25 cellular contexts compared by ENCODE assay signal in genomic region chr2:97693476-97693875, GRCh38. TPM values are rescaled to one million over a fixed set of nuclear protein-coding genes. Genes with fewer than 3 reads are reported as not detected.
A peak's percentile ranks its signal among the peaks of the same experiment; 100 is the strongest.
DNase-seq lines count a peak whose midpoint lies in the region; ATAC-seq and TF ChIP-seq lines count a peak whose summit lies in the region.
"Had no signal": no experiment of that assay in that cellular context is flagged by ENCODE, and none has a peak within 500 bp of the region (broad histone marks: within the 10 kb centered on the region; RNA-seq: fewer than 3 reads in every experiment).

No MANE protein-coding gene starts in this region.

- H3K27ac ChIP-seq in SJCRH30, result no peak overlapping the region
- H3K27ac ChIP-seq in CD4-positive, alpha-beta T cell (ENCODE audit: low read depth, low read length), result no peak overlapping the region
- H3K27ac ChIP-seq: tibial nerve, WERI-Rb-1 had no signal

- H3K4me1 Mint-ChIP-seq in CD4-positive, alpha-beta T cell (ENCODE audit: low read depth), result peaks cover 5% of the 10 kb centered on the region
- H3K4me1 Mint-ChIP-seq: central memory CD8-positive, alpha-beta T cell had no signal

- POLR2A ChIA-PET in CD4-positive, alpha-beta T cell (lab: Charles Lee), result no interaction called here

- intact Hi-C loops in CD4-positive, alpha-beta T cell (cut with DNase I, micrococcal nuclease), result loop anchor here in 1 of 2 experiments (10.0 kb wide), 2 partner anchors 49 to 1629 kb away; partner anchors contain the start of gene COX5B

- no peaks in the 10 kb centered on the region for H3K36me3 ChIP-seq in SJCRH30
- H3K36me3 ChIP-seq: tibial nerve, WERI-Rb-1 had no signal

- no peaks in the 10 kb centered on the region for H3K9me3 Mint-ChIP-seq in CD4-positive, alpha-beta T cell
- H3K9me3 Mint-ChIP-seq: central memory CD8-positive, alpha-beta T cell had no signal

- no peak overlapping the region for H3K4me3 Mint-ChIP-seq in CD4-positive, alpha-beta T cell
- H3K4me3 Mint-ChIP-seq: B cell; central memory CD8-positive, alpha-beta T cell had no signal

- no peak for ATAC-seq in CD4-positive, alpha-beta T cell (ENCODE audit: poor library complexity)
- ATAC-seq: esophagus mucosa; stimulated activated naive CD8-positive, alpha-beta T cell treated with anti-CD3 and anti-CD28 coated beads, Interleukin-15, Interleukin-2, amounts not matched to agents 100 U/mL and 50 U/mL, for 24 hours had no signal

- DNase-seq in HS-5 (ENCODE audit: low read depth) (peak; percentile 39), SJCRH30 (peak; percentile 65 to 69), fibroblast of pulmonary artery (ENCODE audit: low read depth) (peak; percentile 29), dedifferentiated amniotic fluid mesenchymal stem cell (ENCODE audit: extremely low spot score) (no peak), T-helper 9 cell (no peak), DMS79 (lab: John Stamatoyannopoulos, UW) (no peak)
- DNase-seq in CD4-positive, alpha-beta T cell, result no peak
- DNase-seq: activated CD4-positive, alpha-beta T cell treated with anti-CD3 and anti-CD28 coated beads, Interleukin-2, amount 50 U/mL, for 1 hour; activated CD8-positive, alpha-beta memory T cell treated with anti-CD3 and anti-CD28 coated beads, Interleukin-2, amount 50 U/mL, for 48 hours; amygdala; Caco-2; effector CD4-positive, alpha-beta T cell; midbrain; MV-4-11; NCI-H187 treated with DMSO at 0.1 percent for 48 hours; OCI-M1; stimulated activated CD4-positive, alpha-beta T cell treated with anti-CD3 and anti-CD28 coated beads, Interleukin-2, amount 100 ng/mL, for 48 hours; stimulated activated naive CD8-positive, alpha-beta T cell treated with anti-CD3 and anti-CD28 coated beads, Interleukin-15, Interleukin-2, amounts not matched to agents 100 U/mL and 50 U/mL, for 24 hours; T-helper 1 cell; WERI-Rb-1 had no signal

- H3K9me3 ChIP-seq in SJCRH30 (replicated peaks), result no peaks in the 10 kb centered on the region; the same call in 1 of the 2 replicates
- no peaks in the 10 kb centered on the region for H3K9me3 ChIP-seq in CD4-positive, alpha-beta T cell (ENCODE audit: control insufficient read depth, low read length)
- H3K9me3 ChIP-seq: Caco-2, tibial nerve had no signal

- no peaks in the 10 kb centered on the region for H3K27me3 ChIP-seq in SJCRH30
- no peaks in the 10 kb centered on the region for H3K27me3 ChIP-seq in CD4-positive, alpha-beta T cell (ENCODE audit: control insufficient read depth, insufficient read depth, low read length)
- H3K27me3 ChIP-seq: tibial nerve had no signal

- H3K27me3 Mint-ChIP-seq in CD4-positive, alpha-beta T cell, result peaks cover 4% of the 10 kb centered on the region
- H3K27me3 Mint-ChIP-seq: B cell; central memory CD8-positive, alpha-beta T cell; progenitor cell of endocrine pancreas had no signal

- CTCF ChIA-PET in CD4-positive, alpha-beta T cell (lab: Charles Lee), result no interaction called here

- no peak overlapping the region for H3K4me3 ChIP-seq in SJCRH30
- no peak overlapping the region for H3K4me3 ChIP-seq in fibroblast of pulmonary artery (replicated peaks; ENCODE audit: low read depth, low read length)
- H3K4me3 ChIP-seq: tibial nerve had no signal

- H3K27ac Mint-ChIP-seq in CD4-positive, alpha-beta T cell, result no peak overlapping the region
- H3K27ac Mint-ChIP-seq: B cell, progenitor cell of endocrine pancreas had no signal

- no peaks in the 10 kb centered on the region; the same call in 1 of the 2 replicates for H3K4me1 ChIP-seq in SJCRH30

- TF ChIP-seq CTCF in fibroblast of pulmonary artery (IDR thresholded peaks at IDR 0.05; ENCODE audit: low read length, missing control alignments), result no peak
- no peak for TF ChIP-seq CTCF in CD4-positive, alpha-beta T cell (IDR thresholded peaks at IDR 0.05)

- no peaks in the 10 kb centered on the region for H3K36me3 Mint-ChIP-seq in CD4-positive, alpha-beta T cell (ENCODE audit: low read depth)

RNA-seq across cellular contexts. Expression of gene ZAP70, which starts 19.9 kb away (rescaled TPM):
- 0.30 and 0.35 TPM in 2 replicates for total RNA-seq in SJCRH30 (2014; rRNA removed; shearing (Covaris generic))
- 100 to 1,000 TPM; 440 to 470 TPM for total RNA-seq in CD4-positive, alpha-beta T cell

RNA-seq across cellular contexts. Expression of gene C2orf92, which starts 24.0 kb away (rescaled TPM):
- 1.3 and 2.4 TPM in 2 replicates for total RNA-seq in SJCRH30 (2014; rRNA removed; shearing (Covaris generic))
- 10 to 100 TPM; 12.4 to 13.4 TPM for total RNA-seq in CD4-positive, alpha-beta T cell

RNA-seq across cellular contexts. Expression of gene ACTR1B, which starts 29.6 kb away (rescaled TPM):
- total RNA-seq in SJCRH30 (2014; rRNA removed; shearing (Covaris generic)), result 25.7 and 31.6 TPM in 2 replicates
- 10 to 100 TPM; 89.5 to 92.8 TPM for total RNA-seq in CD4-positive, alpha-beta T cell

RNA-seq across cellular contexts. Expression of gene COX5B, which starts 47.6 kb away (rescaled TPM):
- total RNA-seq in SJCRH30 (2014; rRNA removed; shearing (Covaris generic)), result 283 and 314 TPM in 2 replicates
- 100 to 1,000 TPM; 112 to 121 TPM for total RNA-seq in CD4-positive, alpha-beta T cell

Comparison
In these comparisons a context has a peak if more than half of its experiments do, and no peak if none do; other contexts are left out.
1. DNase-seq: peak in HS-5 (single experiment), SJCRH30 (2 of 2) and fibroblast of pulmonary artery (single experiment); none in dedifferentiated amniotic fluid mesenchymal stem cell (single experiment), CD4-positive, alpha-beta T cell (0 of 10), T-helper 9 cell (single experiment) and DMS79 (single experiment).
2. RNA of gene ZAP70, which starts 19.9 kb away (total RNA-seq): 440 to 470 TPM in CD4-positive, alpha-beta T cell; 0.30 to 0.35 TPM in SJCRH30; every median in the first group is over 100 times any median in the second.